ENCODE assay signal across 8 cellular contexts in genomic region chr12:110501722-110502448, GRCh38.
A peak's percentile ranks its signal among the peaks of the same experiment; 100 is the strongest.
DNase-seq lines count a peak whose midpoint lies in the region; ATAC-seq and TF ChIP-seq lines count a peak whose summit lies in the region.

Gene RAD9B, plus strand, starts transcription at chr12:110502331. Its CDS starts 7 bp downstream, at chr12:110502338.
Gene VPS29, minus strand, starts transcription at chr12:110502111. Its CDS starts 60 bp downstream, at chr12:110502051.

- H3K4me3 ChIP-seq in OCI-LY3 (ENCODE audit: low read length), result peak within 1 kb of the TSS; percentile 88

- no peaks in the 10 kb centered on the region for H4K20me1 ChIP-seq in OCI-LY3 (ENCODE audit: insufficient read depth, low read length)

- H3K27me3 ChIP-seq in OCI-LY3 (ENCODE audit: low read depth, low read length), result no peaks in the 10 kb centered on the region

- ATAC-seq in GM21528 (IDR thresholded peaks at IDR 0.05; ENCODE audit: low FRiP score, unreplicated experiment), result peak; percentile 92

- no peaks in the 10 kb centered on the region for H3K9me3 ChIP-seq in OCI-LY3 (ENCODE audit: insufficient read depth, low read length)

- H3K27ac ChIP-seq in OCI-LY3 (ENCODE audit: low read length), result peak within 1 kb of the TSS; percentile 73

- peaks cover 9% of the 10 kb centered on the region for H3K36me3 ChIP-seq in OCI-LY3 (replicated peaks; ENCODE audit: low read depth, low read length)

- no peak for TF ChIP-seq CTCF in OCI-LY3 (IDR thresholded peaks at IDR 0.05; ENCODE audit: low read depth, low read length)

- peak within 1 kb of the TSS; percentile 94 for H2AFZ ChIP-seq in OCI-LY3 (ENCODE audit: low read depth, low read length)

- peak; percentile 91 for DNase-seq in DMS 273 treated with DMSO at 0.1 percent for 48 hours (lab: John Stamatoyannopoulos, UW)
- DNase-seq in HuH-7.5 (ENCODE audit: low spot score), result peak; percentile 78
- DNase-seq in activated T-cell treated with anti-CD3 and anti-CD28 coated beads for 24 hours (ENCODE audit: low read depth), result peak; percentile 98
- DNase-seq in epidermal melanocyte (ENCODE audit: insufficient read length, low spot score), result peak; percentile 94
- peak; percentile 95 for DNase-seq in middle frontal gyrus (ENCODE audit: extremely low spot score, low spot score)
- DNase-seq in stimulated activated CD8-positive, alpha-beta memory T cell treated with anti-CD3 and anti-CD28 coated beads, Interleukin-2, amount 100 ng/mL, for 1 hour (ENCODE audit: low read depth in 2 of 2), result peak; percentile 96 to 97

- H3K9ac ChIP-seq in OCI-LY3 (ENCODE audit: low read length), result peak within 1 kb of the TSS; percentile 82

- peaks cover 37% of the 10 kb centered on the region for H3K79me2 ChIP-seq in OCI-LY3 (ENCODE audit: low read length)

- peak within 1 kb of the TSS; percentile 91 for H3K4me2 ChIP-seq in OCI-LY3 (ENCODE audit: low read length)

- peaks cover 18% of the 10 kb centered on the region for H3K4me1 ChIP-seq in OCI-LY3 (ENCODE audit: low read length)

Comparison
In these comparisons a context has a peak if more than half of its experiments do, and no peak if none do; other contexts are left out.
1. Peak in every context shown above with its lines: DNase-seq, ATAC-seq, H3K4me3 ChIP-seq and H3K27ac ChIP-seq.